ENCODE assay signal across 14 cellular contexts in genomic region chr2:189213226-189213625, GRCh38. TPM values are rescaled to one million over a fixed set of nuclear protein-coding genes. Genes with fewer than 3 reads are reported as not detected.
A peak's percentile ranks its signal among the peaks of the same experiment; 100 is the strongest.
DNase-seq lines count a peak whose midpoint lies in the region; ATAC-seq and TF ChIP-seq lines count a peak whose summit lies in the region.
"Had no signal": no experiment of that assay in that cellular context is flagged by ENCODE, and none has a peak within 500 bp of the region (broad histone marks: within the 10 kb centered on the region; RNA-seq: fewer than 3 reads in every experiment).

No MANE protein-coding gene starts in this region.

- CTCF ChIA-PET in activated naive CD4-positive, alpha-beta T cell treated with anti-CD3 and anti-CD28 coated beads, Interleukin-2, amount 10 ng/mL, durations not matched to agents 7 days and 5 days (lab: Charles Lee), result no interaction called here
- CTCF ChIA-PET in PC-9 (lab: Charles Lee), result no interaction called here

- H3K4me3 ChIP-seq in GM23338 (no peak overlapping the region), SK-N-MC (no peak overlapping the region), fibroblast of lung (replicated peaks in 1 of 4; ENCODE audit: control extremely low read depth in 1 of 4, insufficient read depth in 1 of 4, low read depth in 3 of 4, low read length in 4 of 4) (no peak overlapping the region), PC-9 (no peak overlapping the region)

- DNase-seq in GM23338 (ENCODE audit: low spot score) (no peak), SK-N-MC (ENCODE audit: low read depth, low spot score) (no peak), fibroblast of lung (ENCODE audit: low read depth in 2 of 2) (peak in 1 of 2 donors; percentile 58), osteocyte (ENCODE audit: extremely low spot score, unreplicated experiment) (no peak), PC-9 (no peak)
- no peak for DNase-seq in activated naive CD4-positive, alpha-beta T cell treated with anti-CD3 and anti-CD28 coated beads, Interleukin-2, amount 10 ng/mL, durations not matched to agents 7 days and 5 days
- DNase-seq: MM.1S, NCI-H1105 treated with DMSO at 0.1 percent for 48 hours, NCI-H187, NCI-H446, Right ventricle myocardium superior had no signal

- no peak for TF ChIP-seq CTCF in GM23338 (conservative IDR thresholded peaks at IDR 0.05; ENCODE audit: low read depth in 2 of 2)
- no peak for TF ChIP-seq CTCF in fibroblast of lung (conservative IDR thresholded peaks at IDR 0.05 in 1 of 2, IDR thresholded peaks at IDR 0.05 in 1 of 2; ENCODE audit: low read depth in 1 of 2, low read length in 2 of 2)
- no peak for TF ChIP-seq CTCF in osteocyte (IDR thresholded peaks at IDR 0.05)
- TF ChIP-seq CTCF in PC-9 (conservative IDR thresholded peaks at IDR 0.05), result no peak

- no peak overlapping the region for H3K4me3 Mint-ChIP-seq in GM23338
- no peak overlapping the region for H3K4me3 Mint-ChIP-seq in osteocyte (ENCODE audit: unreplicated experiment)
- no peak overlapping the region for H3K4me3 Mint-ChIP-seq in activated naive CD4-positive, alpha-beta T cell treated with anti-CD3 and anti-CD28 coated beads, Interleukin-2, amount 10 ng/mL, durations not matched to agents 7 days and 5 days

- ATAC-seq in GM23338 (no peak), GM21529 (IDR thresholded peaks at IDR 0.05; ENCODE audit: unreplicated experiment) (no peak)

- no TSS peak for BruUV-seq in PC-9 (replicated peaks; lab: Mats Ljungman, UMichigan)

- H3K27me3 ChIP-seq in GM23338 (ENCODE audit: insufficient read depth) (no peaks in the 10 kb centered on the region), fibroblast of lung (ENCODE audit: control insufficient read depth, insufficient read depth, low read length) (no peaks in the 10 kb centered on the region), PC-9 (ENCODE audit: insufficient read depth, low read depth) (no peaks in the 10 kb centered on the region)

- intact Hi-C loops in PC-9 (cut with micrococcal nuclease; ENCODE audit: unreplicated experiment), result no loop called here

- H3K36me3 ChIP-seq in GM23338 (ENCODE audit: insufficient read depth) (no peaks in the 10 kb centered on the region), SK-N-MC (ENCODE audit: insufficient read depth, low read length) (no peaks in the 10 kb centered on the region), fibroblast of lung (ENCODE audit: control insufficient read depth, insufficient read depth, low read length) (no peaks in the 10 kb centered on the region), PC-9 (ENCODE audit: low read depth) (no peaks in the 10 kb centered on the region)

- H3K79me2 ChIP-seq in GM23338 (replicated peaks; ENCODE audit: insufficient read depth) (no peaks in the 10 kb centered on the region), fibroblast of lung (ENCODE audit: control insufficient read depth, insufficient read depth, low read length) (no peaks in the 10 kb centered on the region), PC-9 (ENCODE audit: low read depth) (no peaks in the 10 kb centered on the region)

- no peaks in the 10 kb centered on the region for H4K20me1 ChIP-seq in GM23338 (replicated peaks; ENCODE audit: insufficient read depth)
- H4K20me1 ChIP-seq in fibroblast of lung (ENCODE audit: control insufficient read depth, extremely low read depth, insufficient read depth, low read length), result no peaks in the 10 kb centered on the region
- no peaks in the 10 kb centered on the region for H4K20me1 ChIP-seq in PC-9 (ENCODE audit: insufficient read depth)

- H3K9me3 ChIP-seq in SK-N-MC (ENCODE audit: low read depth, low read length) (no peaks in the 10 kb centered on the region), fibroblast of lung (ENCODE audit: control insufficient read depth, insufficient read depth, low read depth, low read length) (no peaks in the 10 kb centered on the region), PC-9 (ENCODE audit: insufficient read depth, low read depth) (no peaks in the 10 kb centered on the region)

- H3K4me1 ChIP-seq in GM23338 (ENCODE audit: insufficient read depth) (peaks cover 73% of the 10 kb centered on the region), fibroblast of lung (ENCODE audit: control insufficient read depth, extremely low read depth, insufficient read depth, low read length) (peaks cover 2% of the 10 kb centered on the region), PC-9 (replicated peaks; ENCODE audit: insufficient read depth) (peaks cover 10% of the 10 kb centered on the region; the same call in 1 of the 2 replicates)

- H3K36me3 Mint-ChIP-seq in GM23338 (ENCODE audit: low read depth) (no peaks in the 10 kb centered on the region), osteocyte (ENCODE audit: unreplicated experiment) (no peaks in the 10 kb centered on the region)
- H3K36me3 Mint-ChIP-seq in activated naive CD4-positive, alpha-beta T cell treated with anti-CD3 and anti-CD28 coated beads, Interleukin-2, amount 10 ng/mL, durations not matched to agents 7 days and 5 days, result no peaks in the 10 kb centered on the region

- POLR2A ChIA-PET in PC-9 (lab: Charles Lee; ENCODE audit: unreplicated experiment), result no interaction called here

- H3K9ac ChIP-seq in SK-N-MC (ENCODE audit: insufficient read length), result no peak overlapping the region
- H3K9ac ChIP-seq in fibroblast of lung (ENCODE audit: insufficient read depth, low read length), result no peak overlapping the region

- H3K27me3 Mint-ChIP-seq in GM23338 (ENCODE audit: insufficient read depth, low read depth, poor library complexity) (peaks cover 3% of the 10 kb centered on the region), osteocyte (ENCODE audit: unreplicated experiment) (no peaks in the 10 kb centered on the region)
- H3K27me3 Mint-ChIP-seq in activated naive CD4-positive, alpha-beta T cell treated with anti-CD3 and anti-CD28 coated beads, Interleukin-2, amount 10 ng/mL, durations not matched to agents 7 days and 5 days, result no peaks in the 10 kb centered on the region

- H3K27ac ChIP-seq in GM23338 (ENCODE audit: low read depth) (no peak overlapping the region), SK-N-MC (peak overlapping the region; percentile 43; the same call in 1 of the 2 replicates), fibroblast of lung (ENCODE audit: insufficient read depth, low read length) (no peak overlapping the region), PC-9 (no peak overlapping the region)
- H3K27ac ChIP-seq: C4-2B, HL-60 had no signal

- H3K9me3 Mint-ChIP-seq in GM23338 (no peaks in the 10 kb centered on the region), osteocyte (ENCODE audit: unreplicated experiment) (no peaks in the 10 kb centered on the region)
- H3K9me3 Mint-ChIP-seq in activated naive CD4-positive, alpha-beta T cell treated with anti-CD3 and anti-CD28 coated beads, Interleukin-2, amount 10 ng/mL, durations not matched to agents 7 days and 5 days, result no peaks in the 10 kb centered on the region

- H3K4me2 ChIP-seq in GM23338, result no peak overlapping the region; the same call in 1 of the 2 replicates
- no peak overlapping the region for H3K4me2 ChIP-seq in fibroblast of lung (ENCODE audit: extremely low read depth, insufficient read depth, low read length)
- no peak overlapping the region for H3K4me2 ChIP-seq in PC-9

- no peak overlapping the region for H2AFZ ChIP-seq in GM23338
- H2AFZ ChIP-seq in fibroblast of lung (ENCODE audit: low read length), result peak overlapping the region; percentile 19
- no peak overlapping the region for H2AFZ ChIP-seq in PC-9

- no peaks in the 10 kb centered on the region for H3F3A ChIP-seq in GM23338 (replicated peaks; ENCODE audit: low read depth)
- no peaks in the 10 kb centered on the region for H3F3A ChIP-seq in PC-9 (ENCODE audit: insufficient read depth, low read depth)

- H3K27ac Mint-ChIP-seq in GM23338 (peak overlapping the region; percentile 30; the same call in 1 of the 2 replicates), osteocyte (ENCODE audit: unreplicated experiment) (peak overlapping the region; percentile 76)
- H3K27ac Mint-ChIP-seq in activated naive CD4-positive, alpha-beta T cell treated with anti-CD3 and anti-CD28 coated beads, Interleukin-2, amount 10 ng/mL, durations not matched to agents 7 days and 5 days, result no peak overlapping the region

- H3K4me1 Mint-ChIP-seq in GM23338 (peaks cover 68% of the 10 kb centered on the region), osteocyte (ENCODE audit: unreplicated experiment) (peaks cover 78% of the 10 kb centered on the region)
- no peaks in the 10 kb centered on the region for H3K4me1 Mint-ChIP-seq in activated naive CD4-positive, alpha-beta T cell treated with anti-CD3 and anti-CD28 coated beads, Interleukin-2, amount 10 ng/mL, durations not matched to agents 7 days and 5 days

- H3K9me2 ChIP-seq in GM23338 (ENCODE audit: insufficient read depth) (no peaks in the 10 kb centered on the region), PC-9 (ENCODE audit: insufficient read depth) (no peaks in the 10 kb centered on the region)

TF ChIP-seq in GM23338, 12 proteins besides CTCF, POLR2A, EP300 and RAD21 (continues in another document):
- TF ChIP-seq REST (IDR thresholded peaks at IDR 0.05; ENCODE audit: unreplicated experiment), result no peak

RNA-seq across cellular contexts. Expression of gene COL5A2, which starts 33.7 kb away (rescaled TPM):
- 19.7 and 20.2 TPM in 2 replicates for total RNA-seq in GM23338 (2014; rRNA removed; shearing (Covaris generic))
- 6.0 and 6.7 TPM in 2 replicates for polyA plus RNA-seq in GM23338 (2016; fragmentation: Nextera tagmentation; extraction: Ambion mirVana)
- total RNA-seq in fibroblast of lung, result 200 and 253 TPM in 2 replicates
- 93.1 and 353 TPM in 2 replicates for polyA plus RNA-seq in fibroblast of lung
- 101 and 369 TPM in 2 replicates for polyA plus RNA-seq in fibroblast of lung (2012)
- 109 and 270 TPM in 2 replicates for polyA minus RNA-seq in fibroblast of lung (ENCODE audit: low replicate concordance)
- total RNA-seq in osteocyte, result 1,873 and 1,955 TPM in 2 replicates
- 0.35 and 0.55 TPM in 2 replicates for total RNA-seq in PC-9 (2021)

Comparison
In these comparisons a context has a peak if more than half of its experiments do, and no peak if none do; other contexts are left out.
1. RNA of gene COL5A2, which starts 33.7 kb away (total RNA-seq): 1,873 to 1,955 TPM in osteocyte, 200 to 253 TPM in fibroblast of lung and 19.7 to 20.2 TPM in GM23338; 0.35 to 0.55 TPM in PC-9; every median in the first group is over 10 times any median in the second.